In the genomic region with DNA sequence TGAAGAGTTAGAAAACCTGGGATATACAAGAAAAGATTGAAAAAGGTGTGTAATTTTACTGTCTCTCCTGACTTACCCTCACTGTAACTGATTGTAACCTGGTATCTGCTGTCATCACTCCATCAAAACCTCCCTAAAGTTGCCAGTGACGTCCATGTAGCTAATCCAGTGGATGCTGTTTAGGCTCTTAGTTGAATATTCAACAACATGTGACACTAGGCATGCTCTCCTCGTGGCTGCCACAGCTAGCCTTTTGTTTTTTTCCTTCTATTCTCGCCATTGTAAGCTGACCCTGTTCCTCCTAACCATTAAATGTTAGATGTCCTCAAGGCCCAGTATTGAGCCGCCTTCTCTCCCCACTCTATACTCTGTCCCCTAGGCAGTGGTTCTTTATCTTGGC, we compare ENCODE assay signal across 10 cellular contexts. TPM values are rescaled to one million over a fixed set of nuclear protein-coding genes. Genes with fewer than 3 reads are reported as not detected.
"Had no signal": no experiment of that assay in that cellular context is flagged by ENCODE, and none has a peak within 500 bp of the region (broad histone marks: within the 10 kb centered on the region; RNA-seq: fewer than 3 reads in every experiment).

No MANE protein-coding gene starts in this region.

- H3K36me3 Mint-ChIP-seq: IgD-negative memory B cell had no signal

- H3K4me3 Mint-ChIP-seq: HFFc6, IgD-negative memory B cell had no signal

- ATAC-seq: HCT116, HepG2 had no signal

- H3K4me1 Mint-ChIP-seq: IgD-negative memory B cell had no signal

- H3K4me3 ChIP-seq: GM23248, HAP-1 had no signal

- DNase-seq: GM23248, GOT3, H7, HFFc6 had no signal

- H3K27ac ChIP-seq: GM23248, HL-60 had no signal

- H3K27ac Mint-ChIP-seq: HFFc6, IgD-negative memory B cell had no signal

- H3K4me1 ChIP-seq: HAP-1 had no signal

- H3K9me3 ChIP-seq: HAP-1 had no signal

- H3K27me3 Mint-ChIP-seq: IgD-negative memory B cell had no signal

- H3K9me3 Mint-ChIP-seq: HFFc6, IgD-negative memory B cell had no signal

RNA-seq across cellular contexts. Expression of a gene that starts 41.6 kb away (rescaled TPM):
- total RNA-seq: GM23248, H4, H7, HepG2, HFFc6 had no signal
- polyA plus RNA-seq: GM23248, HepG2, IgD-negative memory B cell had no signal
